32 cellular contexts compared by ENCODE assay signal in genomic region chr14:105379946-105380345, GRCh38. TPM values are rescaled to one million over a fixed set of nuclear protein-coding genes. Genes with fewer than 3 reads are reported as not detected.
"Had no signal": no experiment of that assay in that cellular context is flagged by ENCODE, and none has a peak within 500 bp of the region (broad histone marks: within the 10 kb centered on the region; RNA-seq: fewer than 3 reads in every experiment).

No MANE protein-coding gene starts in this region.

- DNase-seq: activated CD4-positive, alpha-beta memory T cell treated with anti-CD3 and anti-CD28 coated beads for 36 hours; activated CD4-positive, alpha-beta T cell treated with anti-CD3 and anti-CD28 coated beads for 36 hours; activated CD4-positive, alpha-beta T cell treated with anti-CD3 and anti-CD28 coated beads, Interleukin-2, amount 10 ng/mL, durations not matched to agents 24 days and 14 days; activated CD4-positive, CD25-positive, alpha-beta regulatory T cell; activated CD4-positive, CD25-positive, alpha-beta regulatory T cell treated with anti-CD3 and anti-CD28 coated beads, Interleukin-2, amount 50 U/mL, for 72 hours; activated CD8-positive, alpha-beta memory T cell treated with anti-CD3 and anti-CD28 coated beads, Interleukin-2, amount 10 ng/mL, durations not matched to agents 7 days and 5 days; activated CD8-positive, alpha-beta memory T cell treated with anti-CD3 and anti-CD28 coated beads, Interleukin-2, amount 50 U/mL, for 4 hours; activated CD8-positive, alpha-beta T cell treated with anti-CD3 and anti-CD28 coated beads, Interleukin-2, amount 10 ng/mL, durations not matched to agents 7 days and 5 days; activated effector memory CD4-positive, alpha-beta T cell treated with anti-CD3 and anti-CD28 coated beads, Interleukin-2, amount 50 U/mL, for 16 hours; activated naive CD4-positive, alpha-beta T cell treated with anti-CD3 and anti-CD28 coated beads for 36 hours; activated naive CD8-positive, alpha-beta T cell treated with anti-CD3 and anti-CD28 coated beads for 36 hours; activated naive CD8-positive, alpha-beta T cell treated with anti-CD3 and anti-CD28 coated beads, Interleukin-2, amount 50 U/mL, for 24 hours; activated T-cell treated with anti-CD3 and anti-CD28 coated beads, Interleukin-2, amount 50 U/mL, for 1 hour; activated T-cell treated with anti-CD3 and anti-CD28 coated beads, Interleukin-2, amount 50 U/mL, for 48 hours; adrenal gland; amygdala; body of pancreas; caudate nucleus; cortex of kidney; dermis blood vessel endothelial cell; effector CD4-positive, alpha-beta T cell; effector memory CD8-positive, alpha-beta T cell; erythroblast; foreskin keratinocyte; gastrocnemius medialis; glutamatergic neuron; T-helper 2 cell had no signal

- H3K27ac ChIP-seq: adrenal gland, body of pancreas, esophagus muscularis mucosa, foreskin keratinocyte, gastrocnemius medialis had no signal

- H3K27me3 Mint-ChIP-seq: activated CD4-positive, alpha-beta memory T cell treated with anti-CD3 and anti-CD28 coated beads for 36 hours; activated CD4-positive, alpha-beta T cell treated with anti-CD3 and anti-CD28 coated beads for 36 hours; activated CD4-positive, alpha-beta T cell treated with anti-CD3 and anti-CD28 coated beads, Interleukin-2, amount 10 ng/mL, durations not matched to agents 24 days and 14 days; activated CD8-positive, alpha-beta memory T cell treated with anti-CD3 and anti-CD28 coated beads, Interleukin-2, amount 10 ng/mL, durations not matched to agents 7 days and 5 days; activated naive CD4-positive, alpha-beta T cell treated with anti-CD3 and anti-CD28 coated beads, Interleukin-2, amount 50 U/mL, for 24 hours; activated naive CD8-positive, alpha-beta T cell treated with anti-CD3 and anti-CD28 coated beads for 36 hours; activated naive CD8-positive, alpha-beta T cell treated with anti-CD3 and anti-CD28 coated beads, Interleukin-2, amount 50 U/mL, for 24 hours; effector memory CD8-positive, alpha-beta T cell had no signal

- H3K27ac Mint-ChIP-seq: activated CD4-positive, alpha-beta memory T cell treated with anti-CD3 and anti-CD28 coated beads for 36 hours; activated CD4-positive, alpha-beta T cell treated with anti-CD3 and anti-CD28 coated beads for 36 hours; activated CD4-positive, alpha-beta T cell treated with anti-CD3 and anti-CD28 coated beads, Interleukin-2, amount 10 ng/mL, durations not matched to agents 24 days and 14 days; activated CD8-positive, alpha-beta memory T cell treated with anti-CD3 and anti-CD28 coated beads, Interleukin-2, amount 10 ng/mL, durations not matched to agents 7 days and 5 days; activated naive CD4-positive, alpha-beta T cell treated with anti-CD3 and anti-CD28 coated beads for 36 hours; activated naive CD4-positive, alpha-beta T cell treated with anti-CD3 and anti-CD28 coated beads, Interleukin-2, amount 50 U/mL, for 24 hours; activated naive CD8-positive, alpha-beta T cell treated with anti-CD3 and anti-CD28 coated beads for 36 hours; activated naive CD8-positive, alpha-beta T cell treated with anti-CD3 and anti-CD28 coated beads, Interleukin-2, amount 50 U/mL, for 24 hours; activated T-helper 1 cell treated with anti-CD3 and anti-CD28 coated beads, Interleukin-12 subunit alpha, Interleukin-12 subunit beta, Interleukin-2, Interleukin-4 antibody, amounts not matched to agents 30 ng/mL and 10 ng/mL and 1 ng/mL, durations not matched to agents 14 hours and 24 hours and 36 hours; activated T-helper 2 cell treated with anti-CD3 and anti-CD28 coated beads, Interferon-gamma antibody, Interleukin-2, Interleukin-4, amounts not matched to agents 10 μg/mL and 5 μg/mL and 100 μg/mL, durations not matched to agents 14 hours and 24 hours and 36 hours; effector memory CD8-positive, alpha-beta T cell had no signal

- ATAC-seq: activated CD4-positive, alpha-beta T cell treated with anti-CD3 and anti-CD28 coated beads for 36 hours; activated CD8-positive, alpha-beta memory T cell treated with anti-CD3 and anti-CD28 coated beads, Interleukin-2, amount 10 ng/mL, durations not matched to agents 7 days and 5 days; activated CD8-positive, alpha-beta T cell treated with anti-CD3 and anti-CD28 coated beads, Interleukin-2, amount 10 ng/mL, durations not matched to agents 7 days and 5 days; activated naive CD8-positive, alpha-beta T cell treated with anti-CD3 and anti-CD28 coated beads, Interleukin-2, amount 50 U/mL, for 24 hours; body of pancreas; effector memory CD8-positive, alpha-beta T cell; foreskin keratinocyte; gastrocnemius medialis had no signal

- FAIRE-seq: colon had no signal

- H3K36me3 Mint-ChIP-seq: activated CD8-positive, alpha-beta memory T cell treated with anti-CD3 and anti-CD28 coated beads, Interleukin-2, amount 10 ng/mL, durations not matched to agents 7 days and 5 days; activated naive CD4-positive, alpha-beta T cell treated with anti-CD3 and anti-CD28 coated beads, Interleukin-2, amount 50 U/mL, for 24 hours; activated naive CD8-positive, alpha-beta T cell treated with anti-CD3 and anti-CD28 coated beads for 36 hours had no signal

- H3K9me3 Mint-ChIP-seq: activated CD4-positive, alpha-beta memory T cell treated with anti-CD3 and anti-CD28 coated beads for 36 hours; activated CD4-positive, alpha-beta T cell treated with anti-CD3 and anti-CD28 coated beads, Interleukin-2, amount 10 ng/mL, durations not matched to agents 24 days and 14 days; activated naive CD4-positive, alpha-beta T cell treated with anti-CD3 and anti-CD28 coated beads for 36 hours; activated naive CD4-positive, alpha-beta T cell treated with anti-CD3 and anti-CD28 coated beads, Interleukin-2, amount 50 U/mL, for 24 hours; activated naive CD8-positive, alpha-beta T cell treated with anti-CD3 and anti-CD28 coated beads, Interleukin-2, amount 50 U/mL, for 24 hours; activated T-helper 1 cell treated with anti-CD3 and anti-CD28 coated beads, Interleukin-12 subunit alpha, Interleukin-12 subunit beta, Interleukin-2, Interleukin-4 antibody, amounts not matched to agents 30 ng/mL and 10 ng/mL and 1 ng/mL, durations not matched to agents 14 hours and 24 hours and 36 hours; activated T-helper 2 cell treated with anti-CD3 and anti-CD28 coated beads, Interferon-gamma antibody, Interleukin-2, Interleukin-4, amounts not matched to agents 10 μg/mL and 5 μg/mL and 100 μg/mL, durations not matched to agents 14 hours and 24 hours and 36 hours; effector memory CD8-positive, alpha-beta T cell had no signal

- H3K4me3 ChIP-seq: adrenal gland, body of pancreas, esophagus muscularis mucosa, gastrocnemius medialis had no signal

- H3K9me3 ChIP-seq: adrenal gland, body of pancreas, esophagus muscularis mucosa, gastrocnemius medialis had no signal

- H3K27me3 ChIP-seq: adrenal gland, body of pancreas, esophagus muscularis mucosa, gastrocnemius medialis had no signal

- H3K4me3 Mint-ChIP-seq: activated CD4-positive, alpha-beta memory T cell treated with anti-CD3 and anti-CD28 coated beads for 36 hours; activated CD4-positive, alpha-beta T cell treated with anti-CD3 and anti-CD28 coated beads for 36 hours; activated CD4-positive, alpha-beta T cell treated with anti-CD3 and anti-CD28 coated beads, Interleukin-2, amount 10 ng/mL, durations not matched to agents 24 days and 14 days; activated CD8-positive, alpha-beta memory T cell treated with anti-CD3 and anti-CD28 coated beads, Interleukin-2, amount 10 ng/mL, durations not matched to agents 7 days and 5 days; activated CD8-positive, alpha-beta T cell treated with anti-CD3 and anti-CD28 coated beads, Interleukin-2, amount 10 ng/mL, durations not matched to agents 7 days and 5 days; activated naive CD4-positive, alpha-beta T cell treated with anti-CD3 and anti-CD28 coated beads for 36 hours; activated naive CD4-positive, alpha-beta T cell treated with anti-CD3 and anti-CD28 coated beads, Interleukin-2, amount 50 U/mL, for 24 hours; activated naive CD8-positive, alpha-beta T cell treated with anti-CD3 and anti-CD28 coated beads for 36 hours; activated naive CD8-positive, alpha-beta T cell treated with anti-CD3 and anti-CD28 coated beads, Interleukin-2, amount 50 U/mL, for 24 hours; activated T-helper 1 cell treated with anti-CD3 and anti-CD28 coated beads, Interleukin-12 subunit alpha, Interleukin-12 subunit beta, Interleukin-2, Interleukin-4 antibody, amounts not matched to agents 30 ng/mL and 10 ng/mL and 1 ng/mL, durations not matched to agents 14 hours and 24 hours and 36 hours; effector memory CD8-positive, alpha-beta T cell had no signal

- H3K4me1 ChIP-seq: adrenal gland, body of pancreas, esophagus muscularis mucosa, foreskin keratinocyte, gastrocnemius medialis had no signal

RNA-seq across cellular contexts. Expression of gene TEX22, which starts 18.4 kb away (rescaled TPM):
- total RNA-seq: gastrocnemius medialis had no signal
